ENCODE assay signal across 38 cellular contexts in genomic region chr5:2886531-2886930, GRCh38.
"Had no signal": no experiment of that assay in that cellular context is flagged by ENCODE, and none has a peak within 500 bp of the region (broad histone marks: within the 10 kb centered on the region; RNA-seq: fewer than 3 reads in every experiment).

No MANE protein-coding gene starts in this region.

- H3K27me3 Mint-ChIP-seq: activated CD4-positive, alpha-beta memory T cell treated with anti-CD3 and anti-CD28 coated beads, Interleukin-2, amount 10 ng/mL, durations not matched to agents 7 days and 5 days; activated CD4-positive, alpha-beta T cell treated with anti-CD3 and anti-CD28 coated beads for 36 hours; activated CD4-positive, alpha-beta T cell treated with anti-CD3 and anti-CD28 coated beads, Interleukin-2, amount 10 ng/mL, durations not matched to agents 7 days and 5 days; activated CD8-positive, alpha-beta memory T cell treated with anti-CD3 and anti-CD28 coated beads, Interleukin-2, amount 10 ng/mL, durations not matched to agents 7 days and 5 days; activated naive CD4-positive, alpha-beta T cell treated with anti-CD3 and anti-CD28 coated beads, Interleukin-2, amount 10 ng/mL, durations not matched to agents 7 days and 5 days; activated naive CD4-positive, alpha-beta T cell treated with anti-CD3 and anti-CD28 coated beads, Interleukin-2, amount 50 U/mL, for 24 hours; activated naive CD8-positive, alpha-beta T cell; activated naive CD8-positive, alpha-beta T cell treated with anti-CD3 and anti-CD28 coated beads, Interleukin-2, amount 10 ng/mL, durations not matched to agents 7 days and 5 days; activated naive CD8-positive, alpha-beta T cell treated with anti-CD3 and anti-CD28 coated beads, Interleukin-2, amount 50 U/mL, for 24 hours; activated T-cell treated with anti-CD3 and anti-CD28 coated beads, Interleukin-2, amount 50 U/mL, for 24 hours; central memory CD8-positive, alpha-beta T cell had no signal

- H3K9me3 Mint-ChIP-seq: activated naive CD4-positive, alpha-beta T cell treated with anti-CD3 and anti-CD28 coated beads, Interleukin-2, amount 50 U/mL, for 24 hours had no signal

- H3K36me3 Mint-ChIP-seq: activated CD8-positive, alpha-beta memory T cell treated with anti-CD3 and anti-CD28 coated beads, Interleukin-2, amount 10 ng/mL, durations not matched to agents 7 days and 5 days; activated naive CD4-positive, alpha-beta T cell treated with anti-CD3 and anti-CD28 coated beads, Interleukin-2, amount 10 ng/mL, durations not matched to agents 7 days and 5 days; activated naive CD4-positive, alpha-beta T cell treated with anti-CD3 and anti-CD28 coated beads, Interleukin-2, amount 50 U/mL, for 24 hours; activated naive CD8-positive, alpha-beta T cell; brain; WTC11 had no signal

- H3K27me3 ChIP-seq: ascending aorta, cardiac muscle cell had no signal

- DNase-seq: activated CD4-positive, alpha-beta memory T cell treated with anti-CD3 and anti-CD28 coated beads, Interleukin-2, amount 10 ng/mL, durations not matched to agents 7 days and 5 days; activated CD4-positive, alpha-beta T cell treated with anti-CD3 and anti-CD28 coated beads for 1 hour; activated CD4-positive, alpha-beta T cell treated with anti-CD3 and anti-CD28 coated beads for 36 hours; activated CD4-positive, alpha-beta T cell treated with anti-CD3 and anti-CD28 coated beads for 48 hours; activated CD4-positive, alpha-beta T cell treated with anti-CD3 and anti-CD28 coated beads, Interleukin-2, amount 10 ng/mL, durations not matched to agents 7 days and 5 days; activated CD4-positive, alpha-beta T cell treated with anti-CD3 and anti-CD28 coated beads, Interleukin-2, amount 50 U/mL, for 48 hours; activated CD4-positive, CD25-positive, alpha-beta regulatory T cell; activated CD8-positive, alpha-beta memory T cell treated with anti-CD3 and anti-CD28 coated beads for 24 hours; activated CD8-positive, alpha-beta memory T cell treated with anti-CD3 and anti-CD28 coated beads, Interleukin-2, amount 50 U/mL, for 48 hours; activated CD8-positive, alpha-beta T cell treated with anti-CD3 and anti-CD28 coated beads, Interleukin-2, amount 10 ng/mL, durations not matched to agents 7 days and 5 days; activated effector memory CD4-positive, alpha-beta T cell treated with Interleukin-2 at 50 U/mL for 16 hours; activated gamma-delta T cell; activated naive CD4-positive, alpha-beta T cell treated with anti-CD3 and anti-CD28 coated beads, Interleukin-2, amount 10 ng/mL, durations not matched to agents 7 days and 5 days; activated naive CD4-positive, alpha-beta T cell treated with Interleukin-2 at 50 U/mL for 16 hours; activated naive CD8-positive, alpha-beta T cell treated with anti-CD3 and anti-CD28 coated beads, Interleukin-2, amount 10 ng/mL, durations not matched to agents 7 days and 5 days; activated naive CD8-positive, alpha-beta T cell treated with anti-CD3 and anti-CD28 coated beads, Interleukin-2, amount 50 U/mL, for 24 hours; activated T-cell treated with anti-CD3 and anti-CD28 coated beads, Interleukin-2, amount 50 U/mL, for 24 hours; activated T-cell treated with anti-CD3 and anti-CD28 coated beads, Interleukin-2, amount 50 U/mL, for 48 hours; amygdala; anterior cingulate cortex; caudate nucleus; cerebellar nuclear complex; T-helper 1 cell; T-helper 2 cell; T-helper 9 cell; WERI-Rb-1 had no signal

- H3K27ac Mint-ChIP-seq: activated CD4-positive, alpha-beta memory T cell treated with anti-CD3 and anti-CD28 coated beads, Interleukin-2, amount 10 ng/mL, durations not matched to agents 7 days and 5 days; activated CD4-positive, alpha-beta T cell treated with anti-CD3 and anti-CD28 coated beads for 36 hours; activated CD4-positive, alpha-beta T cell treated with anti-CD3 and anti-CD28 coated beads, Interleukin-2, amount 10 ng/mL, durations not matched to agents 7 days and 5 days; activated CD8-positive, alpha-beta memory T cell treated with anti-CD3 and anti-CD28 coated beads, Interleukin-2, amount 10 ng/mL, durations not matched to agents 7 days and 5 days; activated CD8-positive, alpha-beta T cell treated with anti-CD3 and anti-CD28 coated beads, Interleukin-2, amount 10 ng/mL, durations not matched to agents 7 days and 5 days; activated naive CD4-positive, alpha-beta T cell treated with anti-CD3 and anti-CD28 coated beads, Interleukin-2, amount 10 ng/mL, durations not matched to agents 7 days and 5 days; activated naive CD4-positive, alpha-beta T cell treated with anti-CD3 and anti-CD28 coated beads, Interleukin-2, amount 50 U/mL, for 24 hours; activated naive CD8-positive, alpha-beta T cell; activated naive CD8-positive, alpha-beta T cell treated with anti-CD3 and anti-CD28 coated beads, Interleukin-2, amount 10 ng/mL, durations not matched to agents 7 days and 5 days; activated naive CD8-positive, alpha-beta T cell treated with anti-CD3 and anti-CD28 coated beads, Interleukin-2, amount 50 U/mL, for 24 hours; activated T-cell treated with anti-CD3 and anti-CD28 coated beads, Interleukin-2, amount 50 U/mL, for 24 hours; activated T-helper 2 cell treated with anti-CD3 and anti-CD28 coated beads, Interferon-gamma antibody, Interleukin-2, Interleukin-4, amounts not matched to agents 10 μg/mL and 5 μg/mL and 100 μg/mL, durations not matched to agents 14 hours and 24 hours and 36 hours; brain; T-helper 1 cell treated with Interleukin-12 subunit alpha and Interleukin-12 subunit beta and Interleukin-4 antibody, amounts not matched to agents 30 μg/mL and 1 μg/mL, for 36 hours; T-helper 2 cell treated with Interferon-gamma antibody and Interleukin-4, amounts not matched to agents 5 μg/mL and 100 μg/mL, for 36 hours; WTC11 had no signal

- H3K4me1 ChIP-seq: ascending aorta had no signal

- H3K9me3 ChIP-seq: ascending aorta had no signal

- H3K4me3 Mint-ChIP-seq: activated CD4-positive, alpha-beta memory T cell treated with anti-CD3 and anti-CD28 coated beads, Interleukin-2, amount 10 ng/mL, durations not matched to agents 7 days and 5 days; activated CD4-positive, alpha-beta T cell treated with anti-CD3 and anti-CD28 coated beads for 36 hours; activated CD4-positive, alpha-beta T cell treated with anti-CD3 and anti-CD28 coated beads, Interleukin-2, amount 10 ng/mL, durations not matched to agents 7 days and 5 days; activated CD8-positive, alpha-beta memory T cell treated with anti-CD3 and anti-CD28 coated beads, Interleukin-2, amount 10 ng/mL, durations not matched to agents 7 days and 5 days; activated CD8-positive, alpha-beta T cell treated with anti-CD3 and anti-CD28 coated beads, Interleukin-2, amount 10 ng/mL, durations not matched to agents 7 days and 5 days; activated naive CD4-positive, alpha-beta T cell treated with anti-CD3 and anti-CD28 coated beads, Interleukin-2, amount 10 ng/mL, durations not matched to agents 7 days and 5 days; activated naive CD4-positive, alpha-beta T cell treated with anti-CD3 and anti-CD28 coated beads, Interleukin-2, amount 50 U/mL, for 24 hours; activated naive CD8-positive, alpha-beta T cell; activated naive CD8-positive, alpha-beta T cell treated with anti-CD3 and anti-CD28 coated beads, Interleukin-2, amount 10 ng/mL, durations not matched to agents 7 days and 5 days; activated naive CD8-positive, alpha-beta T cell treated with anti-CD3 and anti-CD28 coated beads, Interleukin-2, amount 50 U/mL, for 24 hours; activated T-cell treated with anti-CD3 and anti-CD28 coated beads, Interleukin-2, amount 50 U/mL, for 24 hours; brain; central memory CD8-positive, alpha-beta T cell; T-helper 1 cell treated with Interleukin-12 subunit alpha and Interleukin-12 subunit beta and Interleukin-4 antibody, amounts not matched to agents 30 μg/mL and 1 μg/mL, for 36 hours; T-helper 2 cell treated with Interferon-gamma antibody and Interleukin-4, amounts not matched to agents 5 μg/mL and 100 μg/mL, for 36 hours; WTC11 had no signal

- ATAC-seq: activated CD4-positive, alpha-beta T cell treated with anti-CD3 and anti-CD28 coated beads for 36 hours; activated CD4-positive, CD25-positive, alpha-beta regulatory T cell treated with anti-CD3 and anti-CD28 coated beads, Interleukin-2, amount 50 U/mL, for 24 hours; activated CD8-positive, alpha-beta memory T cell treated with anti-CD3 and anti-CD28 coated beads, Interleukin-2, amount 10 ng/mL, durations not matched to agents 7 days and 5 days; activated CD8-positive, alpha-beta T cell treated with anti-CD3 and anti-CD28 coated beads, Interleukin-2, amount 10 ng/mL, durations not matched to agents 7 days and 5 days; activated naive CD8-positive, alpha-beta T cell treated with anti-CD3 and anti-CD28 coated beads, Interleukin-2, amount 50 U/mL, for 24 hours; WTC11 had no signal

- H3K4me1 Mint-ChIP-seq: activated CD4-positive, alpha-beta memory T cell treated with anti-CD3 and anti-CD28 coated beads, Interleukin-2, amount 10 ng/mL, durations not matched to agents 7 days and 5 days; activated CD4-positive, alpha-beta T cell treated with anti-CD3 and anti-CD28 coated beads for 36 hours; activated CD4-positive, alpha-beta T cell treated with anti-CD3 and anti-CD28 coated beads, Interleukin-2, amount 10 ng/mL, durations not matched to agents 7 days and 5 days; activated CD8-positive, alpha-beta memory T cell treated with anti-CD3 and anti-CD28 coated beads, Interleukin-2, amount 10 ng/mL, durations not matched to agents 7 days and 5 days; activated naive CD4-positive, alpha-beta T cell treated with anti-CD3 and anti-CD28 coated beads, Interleukin-2, amount 10 ng/mL, durations not matched to agents 7 days and 5 days; activated naive CD4-positive, alpha-beta T cell treated with anti-CD3 and anti-CD28 coated beads, Interleukin-2, amount 50 U/mL, for 24 hours; activated naive CD8-positive, alpha-beta T cell treated with anti-CD3 and anti-CD28 coated beads, Interleukin-2, amount 10 ng/mL, durations not matched to agents 7 days and 5 days; activated naive CD8-positive, alpha-beta T cell treated with anti-CD3 and anti-CD28 coated beads, Interleukin-2, amount 50 U/mL, for 24 hours; brain; central memory CD8-positive, alpha-beta T cell had no signal

- H3K27ac ChIP-seq: ascending aorta, cardiac muscle cell, WERI-Rb-1 had no signal

- H3K4me3 ChIP-seq: ascending aorta, cardiac muscle cell had no signal

- H3K36me3 ChIP-seq: ascending aorta, cardiac muscle cell, WERI-Rb-1 had no signal
